Comparison of ENCODE assay signal across 8 cellular contexts in genomic region chr20:3786665-3787639, GRCh38. TPM values are rescaled to one million over a fixed set of nuclear protein-coding genes. Genes with fewer than 3 reads are reported as not detected.
DNase-seq lines count a peak whose midpoint lies in the region; TF ChIP-seq lines count a peak whose summit lies in the region.

A gene with protein sequence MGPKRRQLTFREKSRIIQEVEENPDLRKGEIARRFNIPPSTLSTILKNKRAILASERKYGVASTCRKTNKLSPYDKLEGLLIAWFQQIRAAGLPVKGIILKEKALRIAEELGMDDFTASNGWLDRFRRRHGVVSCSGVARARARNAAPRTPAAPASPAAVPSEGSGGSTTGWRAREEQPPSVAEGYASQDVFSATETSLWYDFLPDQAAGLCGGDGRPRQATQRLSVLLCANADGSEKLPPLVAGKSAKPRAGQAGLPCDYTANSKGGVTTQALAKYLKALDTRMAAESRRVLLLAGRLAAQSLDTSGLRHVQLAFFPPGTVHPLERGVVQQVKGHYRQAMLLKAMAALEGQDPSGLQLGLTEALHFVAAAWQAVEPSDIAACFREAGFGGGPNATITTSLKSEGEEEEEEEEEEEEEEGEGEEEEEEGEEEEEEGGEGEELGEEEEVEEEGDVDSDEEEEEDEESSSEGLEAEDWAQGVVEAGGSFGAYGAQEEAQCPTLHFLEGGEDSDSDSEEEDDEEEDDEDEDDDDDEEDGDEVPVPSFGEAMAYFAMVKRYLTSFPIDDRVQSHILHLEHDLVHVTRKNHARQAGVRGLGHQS (minus strand): TSS chr20:3786740. CDS start chr20:3786483, 257 bp downstream.

- TF ChIP-seq CTCF in Loucy (conservative IDR thresholded peaks at IDR 0.05; ENCODE audit: low read length): peak; percentile 62

- H3K27ac Mint-ChIP-seq in activated naive CD4-positive, alpha-beta T cell treated with anti-CD3 and anti-CD28 coated beads for 36 hours: peak within 1 kb of the TSS; percentile 80

- H3K27me3 ChIP-seq in Loucy (ENCODE audit: insufficient read depth, low read length, poor library complexity, severe bottlenecking) (no peaks in the 10 kb centered on the region), SJCRH30 (no peaks in the 10 kb centered on the region)

- CTCF ChIA-PET in activated naive CD4-positive, alpha-beta T cell treated with anti-CD3 and anti-CD28 coated beads for 36 hours (lab: Charles Lee): interaction anchor here (0.6 to 5.9 kb wide), 21 partner anchors 9 to 385 kb away, joined by 3 to 58 read pairs (median 4); partner anchors contain the start of genes ADISSP, AP5S1 and CDC25B

- no peaks in the 10 kb centered on the region for H3K9me2 ChIP-seq in Loucy (replicated peaks; ENCODE audit: low read depth, low read length)

- peak within 1 kb of the TSS; percentile 69; the same call in 1 of the 2 replicates for H2AFZ ChIP-seq in Loucy (ENCODE audit: low read length)

- H3K36me3 ChIP-seq in Loucy (ENCODE audit: insufficient read depth, low read length) (no peaks in the 10 kb centered on the region), SJCRH30 (no peaks in the 10 kb centered on the region)

- no peaks in the 10 kb centered on the region for H3K27me3 Mint-ChIP-seq in activated naive CD4-positive, alpha-beta T cell treated with anti-CD3 and anti-CD28 coated beads for 36 hours (ENCODE audit: low read depth)

- H3K36me3 Mint-ChIP-seq in activated naive CD4-positive, alpha-beta T cell treated with anti-CD3 and anti-CD28 coated beads for 36 hours (ENCODE audit: low read depth): peaks cover 10% of the 10 kb centered on the region

- H3K4me1 Mint-ChIP-seq in activated naive CD4-positive, alpha-beta T cell treated with anti-CD3 and anti-CD28 coated beads for 36 hours (ENCODE audit: low read depth): peaks cover 38% of the 10 kb centered on the region

- H3K9me3 ChIP-seq in Loucy (ENCODE audit: insufficient read depth, low read depth, low read length) (no peaks in the 10 kb centered on the region), SJCRH30 (replicated peaks) (no peaks in the 10 kb centered on the region)

- peak; percentile 88 for DNase-seq in ELR (ENCODE audit: low read depth)
- DNase-seq in GOT3 (lab: John Stamatoyannopoulos, UW): peak; percentile 84
- DNase-seq in SJCRH30: peak; percentile 77 to 86
- peak; percentile 91 for DNase-seq in activated naive CD4-positive, alpha-beta T cell treated with anti-CD3 and anti-CD28 coated beads for 36 hours
- DNase-seq in germinal center (ENCODE audit: low spot score): peak; percentile 87
- DNase-seq in nucleus accumbens (lab: John Stamatoyannopoulos, UW): peak in 54 of 56 donors; percentile 26 to 94 (median 76)
- peak; percentile 84 for DNase-seq in superior temporal gyrus (ENCODE audit: extremely low spot score)

- no peaks in the 10 kb centered on the region for H3K9me3 Mint-ChIP-seq in activated naive CD4-positive, alpha-beta T cell treated with anti-CD3 and anti-CD28 coated beads for 36 hours

- peak within 1 kb of the TSS; percentile 83 for H3K4me3 Mint-ChIP-seq in activated naive CD4-positive, alpha-beta T cell treated with anti-CD3 and anti-CD28 coated beads for 36 hours

- no peaks in the 10 kb centered on the region for H3F3A ChIP-seq in Loucy (ENCODE audit: low read depth)

- peaks cover 7% of the 10 kb centered on the region for H3K4me1 ChIP-seq in Loucy (ENCODE audit: insufficient read depth, low read length, poor library complexity, severe bottlenecking)
- no peaks in the 10 kb centered on the region for H3K4me1 ChIP-seq in SJCRH30

- peak within 1 kb of the TSS; percentile 45 for H3K9ac ChIP-seq in Loucy (ENCODE audit: low read depth, low read length, poor library complexity, severe bottlenecking)

- no peak within 1 kb of the TSS for H3K27ac ChIP-seq in SJCRH30

- H3K79me2 ChIP-seq in Loucy (ENCODE audit: insufficient read depth, low read length): no peaks in the 10 kb centered on the region

- H3K4me3 ChIP-seq in Loucy (ENCODE audit: low read length, poor library complexity, severe bottlenecking): peak within 1 kb of the TSS; percentile 69
- H3K4me3 ChIP-seq in SJCRH30: peak within 1 kb of the TSS; percentile 49

- intact Hi-C loops in activated naive CD4-positive, alpha-beta T cell treated with anti-CD3 and anti-CD28 coated beads for 36 hours (cut with micrococcal nuclease): loop anchor here (1.0 to 2.0 kb wide), 9 partner anchors 8 to 298 kb away; partner anchors contain the start of genes ADISSP, AP5S1, MAVS and PANK2

- H3K4me2 ChIP-seq in Loucy (ENCODE audit: low read depth, low read length, poor library complexity, severe bottlenecking): peak within 1 kb of the TSS; percentile 86

- no peaks in the 10 kb centered on the region for H4K20me1 ChIP-seq in Loucy (ENCODE audit: insufficient read depth, low read length, poor library complexity, severe bottlenecking)

RNA-seq across cellular contexts. Expression of the gene that starts here (rescaled TPM):
- total RNA-seq in SJCRH30 (2014; rRNA removed; shearing (Covaris generic)): 34.6 and 36.7 TPM in 2 replicates
- total RNA-seq in activated naive CD4-positive, alpha-beta T cell treated with anti-CD3 and anti-CD28 coated beads for 36 hours: 10 to 100 TPM; 29.1 to 30.3 TPM
